Comparison of ENCODE assay signal across 8 cellular contexts in genomic region chr6:154683756-154684523, GRCh38. TPM values are rescaled to one million over a fixed set of nuclear protein-coding genes. Genes with fewer than 3 reads are reported as not detected.
DNase-seq lines count a peak whose midpoint lies in the region; ATAC-seq and TF ChIP-seq lines count a peak whose summit lies in the region.

No MANE protein-coding gene starts in this region.

- H3K36me3 ChIP-seq in left lung (no peaks in the 10 kb centered on the region), thyroid gland (no peaks in the 10 kb centered on the region)

- WGBS in thyroid gland, 2 donors, result 68 to 75% methylated on average over 4 of the region's 4 CpGs

- DNase-seq in AG08395 (ENCODE audit: low spot score) (peak; percentile 57), SIG-M5 treated with dmso at 0.1 percent for 504 hours (lab: John Stamatoyannopoulos, UW; ENCODE audit: unreplicated experiment) (peak; percentile 76), left colon (no peak), left lung (no peak), thyroid gland (no peak), SHP77 (lab: John Stamatoyannopoulos, UW) (no peak)

- no peaks in the 10 kb centered on the region for H3K27me3 ChIP-seq in left lung
- H3K27me3 ChIP-seq in thyroid gland, result no peaks in the 10 kb centered on the region

- TF ChIP-seq POLR2A in thyroid gland (IDR thresholded peaks at IDR 0.05), result no peak

- no peak overlapping the region for H3K27ac ChIP-seq in left lung
- no peak overlapping the region for H3K27ac ChIP-seq in thyroid gland

- intact Hi-C loops in left colon (cut with DNase I, micrococcal nuclease) (no loop called here), left lung (cut with DNase I) (no loop called here), thyroid gland (cut with DNase I) (no loop called here)

- no peak for TF ChIP-seq CTCF in left lung (IDR thresholded peaks at IDR 0.05)
- TF ChIP-seq CTCF in thyroid gland (IDR thresholded peaks at IDR 0.05), result no peak

- peak; percentile 92 for ATAC-seq in GM18909 (IDR thresholded peaks at IDR 0.05; ENCODE audit: poor library complexity, unreplicated experiment)
- ATAC-seq in HG03066 (IDR thresholded peaks at IDR 0.05; ENCODE audit: low read depth, unreplicated experiment), result peak; percentile 84
- peak; percentile 97 for ATAC-seq in left colon
- ATAC-seq in left lung, result no peak

- H3K4me1 ChIP-seq in left lung (peaks cover 0 to 6% of the 10 kb centered on the region in 2 donors), thyroid gland (no peaks in the 10 kb centered on the region)

- H3K9me3 ChIP-seq in left lung (no peaks in the 10 kb centered on the region), thyroid gland (no peaks in the 10 kb centered on the region)

- H3K4me3 ChIP-seq in left lung, result no peak overlapping the region
- no peak overlapping the region for H3K4me3 ChIP-seq in thyroid gland (replicated peaks in 1 of 3)

RNA-seq across cellular contexts. Expression of gene SCAF8, which starts 49.3 kb away (rescaled TPM):
- 10 to 100 TPM; 32.6 to 35.8 TPM for total RNA-seq in left colon
- 10 to 100 TPM; 34.3 to 34.7 TPM for total RNA-seq in left lung
- 10 to 100 TPM; 60.9 to 88.8 (median 65.1) TPM for total RNA-seq in thyroid gland

Comparison
In these comparisons a context has a peak if more than half of its experiments do, and no peak if none do; other contexts are left out.
1. DNase-seq: peak in AG08395 (single experiment) and SIG-M5 treated with dmso at 0.1 percent for 504 hours (single experiment); none in left colon (0 of 2), left lung (0 of 2), thyroid gland (0 of 2) and SHP77 (0 of 2).